In the genomic region with DNA sequence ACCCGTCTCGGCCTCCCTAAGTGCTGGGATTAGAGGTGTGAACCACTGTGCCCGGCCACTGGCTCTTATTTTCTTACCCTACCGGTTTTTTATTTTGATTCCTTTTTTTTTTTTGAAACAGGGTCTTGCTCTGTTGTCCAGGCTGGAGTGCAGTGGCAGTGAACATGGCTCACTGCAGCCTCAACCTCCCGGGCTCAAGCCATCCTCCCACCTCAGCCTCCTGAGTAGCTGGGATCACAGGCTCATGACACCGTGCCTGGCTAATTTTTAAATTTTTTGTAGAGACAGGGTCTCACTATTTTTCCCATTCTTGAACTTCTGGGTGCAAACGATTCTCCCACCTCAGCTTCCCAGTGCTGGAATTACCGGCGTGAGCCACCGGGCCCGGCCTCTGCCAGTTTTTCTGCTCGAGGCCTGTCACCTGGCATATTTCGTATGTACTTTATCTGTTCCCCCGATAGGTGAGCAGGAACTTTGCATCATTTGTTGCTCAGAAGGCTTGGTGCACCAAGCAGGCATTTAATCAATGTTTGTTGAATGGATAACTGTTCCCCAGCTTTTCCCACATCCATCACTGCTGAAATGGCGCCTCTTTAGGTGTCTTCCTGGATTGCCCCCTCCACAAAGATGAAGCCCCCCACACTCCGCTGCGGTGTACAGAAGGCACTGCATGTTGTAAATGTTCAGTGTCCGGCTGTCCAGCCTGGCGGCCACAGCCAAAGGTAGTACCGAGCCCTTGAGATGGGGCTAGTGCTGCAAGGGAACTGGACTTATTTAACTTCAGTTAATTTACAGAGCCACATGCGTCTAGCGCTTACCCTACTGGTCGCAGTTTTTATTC, we compare ENCODE assay signal across 8 cellular contexts. TPM values are rescaled to one million over a fixed set of nuclear protein-coding genes. Genes with fewer than 3 reads are reported as not detected.
DNase-seq lines count a peak whose midpoint lies in the region; ATAC-seq and TF ChIP-seq lines count a peak whose summit lies in the region.

No MANE protein-coding gene starts in this region.

- ATAC-seq in activated T-helper 17 cell treated with anti-CD3 and anti-CD28 coated beads, Interleukin-2, amount 50 U/mL, for 72 hours (replicated peaks), result no peak
- ATAC-seq in GM18873 (IDR thresholded peaks at IDR 0.05; ENCODE audit: low FRiP score, unreplicated experiment), result no peak

- H3K27ac Mint-ChIP-seq in activated T-helper 17 cell treated with anti-CD3 and anti-CD28 coated beads, Interleukin-2, amount 50 U/mL, for 72 hours, result peak overlapping the region; percentile 93

- WGBS in iPS DF 6.9 (ENCODE audit: insufficient coverage, insufficient read length), result no CpG with 5 or more reads among the region's 23 CpGs
- WGBS in spleen, 5 donors, result 85 to 91% (median 87%) methylated on average over 23 of the region's 23 CpGs

- peaks cover 15% of the 10 kb centered on the region for H3K36me3 Mint-ChIP-seq in activated T-helper 17 cell treated with anti-CD3 and anti-CD28 coated beads, Interleukin-2, amount 50 U/mL, for 72 hours (ENCODE audit: low read depth)

- H3K4me3 Mint-ChIP-seq in activated T-helper 17 cell treated with anti-CD3 and anti-CD28 coated beads, Interleukin-2, amount 50 U/mL, for 72 hours, result peak overlapping the region; percentile 87

- no peak overlapping the region for H3K27ac ChIP-seq in iPS DF 6.9 (ENCODE audit: low read length)
- peak overlapping the region; percentile 73 to 94 (median 88) for H3K27ac ChIP-seq in spleen

- H3K36me3 ChIP-seq in iPS DF 6.9 (ENCODE audit: control insufficient read depth, insufficient read depth, low read length), result peaks cover 25% of the 10 kb centered on the region
- H3K36me3 ChIP-seq in spleen, result peaks cover 0 to 31% (median 26%) of the 10 kb centered on the region in 6 donors

- intact Hi-C loops in spleen (cut with DNase I; ENCODE audit: low total_unique reads), result no loop called here

- no peak for TF ChIP-seq POLR2A in spleen (IDR thresholded peaks at IDR 0.05)

- no peaks in the 10 kb centered on the region for H3K4me1 ChIP-seq in iPS DF 6.9 (ENCODE audit: control insufficient read depth, insufficient read depth, low read length)
- peaks cover 15 to 49% (median 29%) of the 10 kb centered on the region in 6 donors for H3K4me1 ChIP-seq in spleen

- no peaks in the 10 kb centered on the region for H3K9me3 ChIP-seq in iPS DF 6.9 (ENCODE audit: control insufficient read depth, insufficient read depth, low read length)
- no peaks in the 10 kb centered on the region for H3K9me3 ChIP-seq in spleen

- H3K4me3 ChIP-seq in iPS DF 6.9 (ENCODE audit: low read length) (peak overlapping the region; percentile 54; the same call in 1 of the 2 replicates), spleen (peak overlapping the region; percentile 40 to 93 (median 77))

- H3K27me3 ChIP-seq in iPS DF 6.9 (ENCODE audit: control insufficient read depth, insufficient read depth, low read length), result no peaks in the 10 kb centered on the region
- H3K27me3 ChIP-seq in spleen (replicated peaks in 1 of 7), result no peaks in the 10 kb centered on the region

- DNase-seq in HT-29 (ENCODE audit: low spot score), result peak; percentile 10
- no peak for DNase-seq in iPS DF 6.9 (ENCODE audit: low read depth, low spot score)
- DNase-seq in spleen, result peak; percentile 79
- no peak for DNase-seq in COLO668 (lab: John Stamatoyannopoulos, UW; ENCODE audit: unreplicated experiment)
- no peak for DNase-seq in activated CD4-positive, CD25-positive, alpha-beta regulatory T cell treated with anti-CD3 and anti-CD28 coated beads, Interleukin-2, amount 50 U/mL, for 72 hours
- no peak for DNase-seq in stimulated activated CD8-positive, alpha-beta memory T cell treated with anti-CD3 and anti-CD28 coated beads, Interleukin-4, amount 100 ng/mL, for 48 hours

- H3K9me3 Mint-ChIP-seq in activated T-helper 17 cell treated with anti-CD3 and anti-CD28 coated beads, Interleukin-2, amount 50 U/mL, for 72 hours, result no peaks in the 10 kb centered on the region

- no peaks in the 10 kb centered on the region for H3K27me3 Mint-ChIP-seq in activated T-helper 17 cell treated with anti-CD3 and anti-CD28 coated beads, Interleukin-2, amount 50 U/mL, for 72 hours

- TF ChIP-seq CTCF in spleen (IDR thresholded peaks at IDR 0.05 in 8 of 11, conservative IDR thresholded peaks at IDR 0.05 in 3 of 11), result no peak

- H3K4me1 Mint-ChIP-seq in activated T-helper 17 cell treated with anti-CD3 and anti-CD28 coated beads, Interleukin-2, amount 50 U/mL, for 72 hours, result no peaks in the 10 kb centered on the region

RNA-seq across cellular contexts. Expression of gene TELO2, which starts 0.9 kb away (rescaled TPM):
- 72.4 and 77.3 TPM in 2 replicates for total RNA-seq in HT-29 (2014; rRNA removed; shearing (Covaris generic))
- total RNA-seq in activated T-helper 17 cell treated with anti-CD3 and anti-CD28 coated beads, Interleukin-2, amount 50 U/mL, for 72 hours, result 10 to 100 TPM; 49.2 to 67.9 TPM
- total RNA-seq in spleen, result 10 to 100 TPM; 28.5 to 64.2 (median 44.0) TPM
- 100 to 1,000 TPM in 1 of 3 donors, 10 to 100 TPM in 2; 60.3 to 110 (median 83.5) TPM for polyA plus RNA-seq in spleen

RNA-seq across cellular contexts. Expression of gene PTX4, which starts 3.6 kb away (rescaled TPM):
- total RNA-seq in HT-29 (2014; rRNA removed; shearing (Covaris generic)), result 0.15 TPM in 1 of 2 replicates, not detected in the other
- not detected for total RNA-seq in activated T-helper 17 cell treated with anti-CD3 and anti-CD28 coated beads, Interleukin-2, amount 50 U/mL, for 72 hours
- under 1 TPM in 5 of 7 donors, not detected in 2; 0.23 to 0.85 (median 0.60) TPM for total RNA-seq in spleen
- polyA plus RNA-seq in spleen, result under 1 TPM in 2 of 3 donors, not detected in 1; 0.03 to 0.19 TPM

RNA-seq across cellular contexts. Expression of gene CLCN7, which starts 17.5 kb away (rescaled TPM):
- total RNA-seq in HT-29 (2014; rRNA removed; shearing (Covaris generic)), result 121 and 151 TPM in 2 replicates
- total RNA-seq in activated T-helper 17 cell treated with anti-CD3 and anti-CD28 coated beads, Interleukin-2, amount 50 U/mL, for 72 hours, result 10 to 100 TPM; 44.8 to 63.9 TPM
- total RNA-seq in spleen, result 100 to 1,000 TPM in 6 of 7 donors, 10 to 100 TPM in 1; 76.5 to 146 (median 127) TPM
- 100 to 1,000 TPM in 1 of 3 donors, 10 to 100 TPM in 2; 43.2 to 117 (median 59.6) TPM for polyA plus RNA-seq in spleen

RNA-seq across cellular contexts. Expression of gene TMEM204, which starts 41.2 kb away (rescaled TPM):
- total RNA-seq in HT-29 (2014; rRNA removed; shearing (Covaris generic)), result 0.61 and 0.78 TPM in 2 replicates
- total RNA-seq in activated T-helper 17 cell treated with anti-CD3 and anti-CD28 coated beads, Interleukin-2, amount 50 U/mL, for 72 hours, result 10 to 100 TPM; 14.3 to 22.5 TPM
- 10 to 100 TPM; 12.6 to 47.1 (median 26.9) TPM for total RNA-seq in spleen
- 10 to 100 TPM; 10.1 to 21.0 (median 13.6) TPM for polyA plus RNA-seq in spleen

RNA-seq across cellular contexts. Expression of gene CCDC154, which starts 47.9 kb away (rescaled TPM):
- not detected in 2 replicates for total RNA-seq in HT-29 (2014; rRNA removed; shearing (Covaris generic))
- 1 to 10 TPM; 2.1 to 3.7 TPM for total RNA-seq in activated T-helper 17 cell treated with anti-CD3 and anti-CD28 coated beads, Interleukin-2, amount 50 U/mL, for 72 hours
- 1 to 10 TPM; 1.6 to 6.4 (median 3.8) TPM for total RNA-seq in spleen
- 10 to 100 TPM in 2 of 3 donors, 1 to 10 TPM in 1; 8.3 to 18.2 (median 10.8) TPM for polyA plus RNA-seq in spleen

Comparison
In these comparisons a context has a peak if more than half of its experiments do, and no peak if none do; other contexts are left out.
1. DNase-seq: peak in HT-29 (single experiment) and spleen (single experiment); none in iPS DF 6.9 (single experiment), COLO668 (single experiment), activated CD4-positive, CD25-positive, alpha-beta regulatory T cell treated with anti-CD3 and anti-CD28 coated beads, Interleukin-2, amount 50 U/mL, for 72 hours (single experiment) and stimulated activated CD8-positive, alpha-beta memory T cell treated with anti-CD3 and anti-CD28 coated beads, Interleukin-4, amount 100 ng/mL, for 48 hours (single experiment).